In genomic region chr2:239286901-239287300, GRCh38 we compare ENCODE assay signal across 17 cellular contexts.
DNase-seq lines count a peak whose midpoint lies in the region; ATAC-seq and TF ChIP-seq lines count a peak whose summit lies in the region.
"Had no signal": no experiment of that assay in that cellular context is flagged by ENCODE, and none has a peak within 500 bp of the region (broad histone marks: within the 10 kb centered on the region; RNA-seq: fewer than 3 reads in every experiment).

No MANE protein-coding gene starts in this region.

- H3K9ac ChIP-seq in neuronal stem cell (ENCODE audit: low read depth, low read length, poor library complexity), result no peak overlapping the region
- H3K9ac ChIP-seq: parathyroid adenoma had no signal

- H3K27me3 Mint-ChIP-seq in activated naive CD8-positive, alpha-beta T cell, result no peaks in the 10 kb centered on the region
- H3K27me3 Mint-ChIP-seq in activated naive CD8-positive, alpha-beta T cell treated with anti-CD3 and anti-CD28 coated beads for 36 hours, result peaks cover 4% of the 10 kb centered on the region
- no peaks in the 10 kb centered on the region for H3K27me3 Mint-ChIP-seq in chondrocyte (ENCODE audit: low read depth)
- peaks cover 22% of the 10 kb centered on the region for H3K27me3 Mint-ChIP-seq in stimulated activated memory B cell treated with anti-CD40 and anti-IgM and Interleukin-4, amounts not matched to agents 10 μg/mL and 1 μg/mL and 100 μg/mL, for 72 hours

- no peaks in the 10 kb centered on the region for H3K27me3 ChIP-seq in right lobe of liver
- H3K27me3 ChIP-seq in neuronal stem cell (ENCODE audit: control insufficient read depth in 3 of 3, insufficient read depth in 3 of 3, low read depth in 1 of 3, low read length in 3 of 3), result peaks cover 0 to 2% (median 0%) of the 10 kb centered on the region in 3 experiments

- H3K23ac ChIP-seq in neuronal stem cell (ENCODE audit: low read depth, low read length, poor library complexity), result no peak overlapping the region

- H2BK5ac ChIP-seq in neuronal stem cell (ENCODE audit: low read length), result no peak overlapping the region

- DNase-seq in activated naive CD8-positive, alpha-beta T cell treated with anti-CD3 and anti-CD28 coated beads for 36 hours, result no peak
- DNase-seq in chondrocyte (ENCODE audit: low spot score) (peak; percentile 53), right lobe of liver (no peak), neuronal stem cell (ENCODE audit: low spot score) (no peak), GM20000 (ENCODE audit: low spot score) (no peak), glomerular visceral epithelial cell (ENCODE audit: extremely low spot score) (no peak)
- DNase-seq: activated CD8-positive, alpha-beta memory T cell treated with anti-CD3 and anti-CD28 coated beads, Interleukin-2, amount 50 U/mL, for 4 hours; cerebellar nuclear complex; MV-4-11; NCI-H2107; PC-3; WERI-Rb-1 had no signal

- H3K36me3 ChIP-seq in right lobe of liver (no peaks in the 10 kb centered on the region), neuronal stem cell (replicated peaks in 1 of 2; ENCODE audit: control insufficient read depth in 2 of 2, insufficient read depth in 2 of 2, low read length in 2 of 2) (no peaks in the 10 kb centered on the region)
- H3K36me3 ChIP-seq: WERI-Rb-1 had no signal

- no peak overlapping the region for H3K4ac ChIP-seq in neuronal stem cell (ENCODE audit: low read length)

- H4K91ac ChIP-seq in neuronal stem cell (ENCODE audit: low read depth, low read length, poor library complexity), result no peak overlapping the region

- H3K9me3 ChIP-seq in right lobe of liver, result no peaks in the 10 kb centered on the region
- H3K9me3 ChIP-seq in neuronal stem cell (replicated peaks in 1 of 2; ENCODE audit: control insufficient read depth in 2 of 2, insufficient read depth in 1 of 2, low read depth in 1 of 2, low read length in 2 of 2), result peaks cover 0 to 4% of the 10 kb centered on the region in 2 donors

- no peak for TF ChIP-seq POLR2A in right lobe of liver (IDR thresholded peaks at IDR 0.05)

- WGBS in right lobe of liver (ENCODE audit: insufficient coverage, low coverage, low lambda C conversion rate, missing lambda C conversion rate), result 100% methylated on average over 4 of the region's 10 CpGs
- no CpG with 5 or more reads among the region's 10 CpGs for WGBS in neuronal stem cell (ENCODE audit: extremely low coverage in 2 of 2, insufficient read length in 2 of 2, insufficient replicate concordance in 1 of 2), 2 donors

- H3K4me3 ChIP-seq in right lobe of liver, result no peak overlapping the region
- no peak overlapping the region for H3K4me3 ChIP-seq in neuronal stem cell (ENCODE audit: low read length in 2 of 2)

- no peak overlapping the region for H2BK120ac ChIP-seq in neuronal stem cell (ENCODE audit: low read depth, low read length)

- TF ChIP-seq CTCF in chondrocyte (IDR thresholded peaks at IDR 0.05) (no peak), right lobe of liver (IDR thresholded peaks at IDR 0.05) (no peak), GM20000 (IDR thresholded peaks at IDR 0.05; ENCODE audit: extremely low read depth, missing control alignments) (no peak)

- no peak overlapping the region for H3K27ac ChIP-seq in right lobe of liver
- H3K27ac ChIP-seq in neuronal stem cell (replicated peaks; ENCODE audit: low read length), result no peak overlapping the region
- H3K27ac ChIP-seq: parathyroid adenoma, WERI-Rb-1 had no signal

- intact Hi-C loops in right lobe of liver (cut with DNase I), result no loop called here

- no peak overlapping the region for H2BK15ac ChIP-seq in neuronal stem cell (ENCODE audit: low read length)

- peaks cover 4% of the 10 kb centered on the region for H3K36me3 Mint-ChIP-seq in activated naive CD8-positive, alpha-beta T cell
- peaks cover 9% of the 10 kb centered on the region for H3K36me3 Mint-ChIP-seq in activated naive CD8-positive, alpha-beta T cell treated with anti-CD3 and anti-CD28 coated beads for 36 hours
- no peaks in the 10 kb centered on the region for H3K36me3 Mint-ChIP-seq in chondrocyte (ENCODE audit: low read depth)
- H3K36me3 Mint-ChIP-seq in stimulated activated memory B cell treated with anti-CD40 and anti-IgM and Interleukin-4, amounts not matched to agents 10 μg/mL and 1 μg/mL and 100 μg/mL, for 72 hours, result peaks cover 5% of the 10 kb centered on the region
- H3K36me3 Mint-ChIP-seq: mesothelial cell of epicardium had no signal

- H3K9me3 Mint-ChIP-seq in activated naive CD8-positive, alpha-beta T cell (ENCODE audit: low read depth), result no peaks in the 10 kb centered on the region
- no peaks in the 10 kb centered on the region for H3K9me3 Mint-ChIP-seq in activated naive CD8-positive, alpha-beta T cell treated with anti-CD3 and anti-CD28 coated beads for 36 hours
- H3K9me3 Mint-ChIP-seq in chondrocyte (ENCODE audit: low read depth), result no peaks in the 10 kb centered on the region
- no peaks in the 10 kb centered on the region for H3K9me3 Mint-ChIP-seq in stimulated activated memory B cell treated with anti-CD40 and anti-IgM and Interleukin-4, amounts not matched to agents 10 μg/mL and 1 μg/mL and 100 μg/mL, for 72 hours
- H3K9me3 Mint-ChIP-seq: mesothelial cell of epicardium had no signal

- H3K18ac ChIP-seq in neuronal stem cell (ENCODE audit: low read length), result no peak overlapping the region

- H3K4me1 ChIP-seq in right lobe of liver (peaks cover 0 to 29% (median 11%) of the 10 kb centered on the region in 4 donors), neuronal stem cell (ENCODE audit: control insufficient read depth in 2 of 2, insufficient read depth in 1 of 2, low read depth in 1 of 2, low read length in 2 of 2) (peaks cover 36 to 51% of the 10 kb centered on the region in 2 donors)
- H3K4me1 ChIP-seq: parathyroid adenoma had no signal

- no peak overlapping the region for H3K4me2 ChIP-seq in neuronal stem cell (ENCODE audit: insufficient read depth, low read length, poor library complexity, severe bottlenecking)

- peak overlapping the region; percentile 63 for H3K4me3 Mint-ChIP-seq in activated naive CD8-positive, alpha-beta T cell
- no peak overlapping the region for H3K4me3 Mint-ChIP-seq in activated naive CD8-positive, alpha-beta T cell treated with anti-CD3 and anti-CD28 coated beads for 36 hours
- no peak overlapping the region for H3K4me3 Mint-ChIP-seq in chondrocyte (ENCODE audit: unreplicated experiment)
- no peak overlapping the region for H3K4me3 Mint-ChIP-seq in stimulated activated memory B cell treated with anti-CD40 and anti-IgM and Interleukin-4, amounts not matched to agents 10 μg/mL and 1 μg/mL and 100 μg/mL, for 72 hours
- H3K4me3 Mint-ChIP-seq: mesothelial cell of epicardium had no signal

- H3K14ac ChIP-seq in neuronal stem cell (ENCODE audit: low read length), result no peak overlapping the region

- ATAC-seq in right lobe of liver, result peak; percentile 26 to 55 (median 33)
- ATAC-seq in stimulated activated memory B cell treated with anti-CD40 and anti-IgM and Interleukin-4, amounts not matched to agents 10 μg/mL and 1 μg/mL and 100 μg/mL, for 72 hours, result no peak
- ATAC-seq: PC-3, SK-N-SH treated with all-trans-retinoic acid at 6 μM for 48 hours had no signal

- H4K8ac ChIP-seq in neuronal stem cell (ENCODE audit: low read depth, low read length), result no peak overlapping the region

- peaks cover 10% of the 10 kb centered on the region for H3K79me1 ChIP-seq in neuronal stem cell (ENCODE audit: low read depth, low read length)

- peak overlapping the region; percentile 88 for H3K27ac Mint-ChIP-seq in activated naive CD8-positive, alpha-beta T cell
- H3K27ac Mint-ChIP-seq in activated naive CD8-positive, alpha-beta T cell treated with anti-CD3 and anti-CD28 coated beads for 36 hours, result no peak overlapping the region
- no peak overlapping the region for H3K27ac Mint-ChIP-seq in chondrocyte (ENCODE audit: unreplicated experiment)
- H3K27ac Mint-ChIP-seq in stimulated activated memory B cell treated with anti-CD40 and anti-IgM and Interleukin-4, amounts not matched to agents 10 μg/mL and 1 μg/mL and 100 μg/mL, for 72 hours, result peak overlapping the region; percentile 3
- H3K27ac Mint-ChIP-seq: mesothelial cell of epicardium had no signal

- H3K4me1 Mint-ChIP-seq in activated naive CD8-positive, alpha-beta T cell (ENCODE audit: low read depth), result peaks cover 69% of the 10 kb centered on the region
- peaks cover 58% of the 10 kb centered on the region for H3K4me1 Mint-ChIP-seq in activated naive CD8-positive, alpha-beta T cell treated with anti-CD3 and anti-CD28 coated beads for 36 hours
- peaks cover 53% of the 10 kb centered on the region for H3K4me1 Mint-ChIP-seq in chondrocyte (ENCODE audit: low read depth)
- peaks cover 67% of the 10 kb centered on the region for H3K4me1 Mint-ChIP-seq in stimulated activated memory B cell treated with anti-CD40 and anti-IgM and Interleukin-4, amounts not matched to agents 10 μg/mL and 1 μg/mL and 100 μg/mL, for 72 hours

- H2BK12ac ChIP-seq in neuronal stem cell (ENCODE audit: low read length), result no peak overlapping the region

- no peak overlapping the region for H2AFZ ChIP-seq in neuronal stem cell (ENCODE audit: low read length)
- H2AFZ ChIP-seq: parathyroid adenoma had no signal

- H2AK5ac ChIP-seq in neuronal stem cell (ENCODE audit: low read depth, low read length), result no peak overlapping the region

Comparison
In these comparisons a context has a peak if more than half of its experiments do, and no peak if none do; other contexts are left out.
1. H3K27ac Mint-ChIP-seq: peak in activated naive CD8-positive, alpha-beta T cell (single experiment) and stimulated activated memory B cell treated with anti-CD40 and anti-IgM and Interleukin-4, amounts not matched to agents 10 μg/mL and 1 μg/mL and 100 μg/mL, for 72 hours (single experiment); none in activated naive CD8-positive, alpha-beta T cell treated with anti-CD3 and anti-CD28 coated beads for 36 hours (single experiment) and chondrocyte (single experiment).